In the genomic region with DNA sequence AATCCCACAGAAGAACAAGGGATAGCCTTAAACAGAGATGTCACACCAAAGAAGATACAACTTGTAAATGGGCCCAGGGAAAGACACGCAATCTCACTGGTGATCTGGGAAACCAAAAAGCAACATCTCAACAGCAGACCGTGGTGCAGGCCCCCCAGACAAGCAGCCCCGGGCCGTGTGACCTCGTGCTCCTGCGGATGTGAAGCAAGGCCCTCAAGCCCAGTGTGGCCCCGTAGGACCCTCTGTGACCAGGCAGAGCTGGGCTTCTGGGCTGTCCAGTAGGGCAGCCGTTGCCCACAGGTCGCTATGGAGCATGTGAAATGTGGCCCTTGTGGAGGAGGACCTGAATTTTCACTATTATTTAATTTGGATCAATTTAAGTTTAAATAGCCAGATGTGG, we compare ENCODE assay signal across 29 cellular contexts. TPM values are rescaled to one million over a fixed set of nuclear protein-coding genes. Genes with fewer than 3 reads are reported as not detected.
DNase-seq lines count a peak whose midpoint lies in the region; ATAC-seq and TF ChIP-seq lines count a peak whose summit lies in the region.
"Had no signal": no experiment of that assay in that cellular context is flagged by ENCODE, and none has a peak within 500 bp of the region (broad histone marks: within the 10 kb centered on the region; RNA-seq: fewer than 3 reads in every experiment).

No MANE protein-coding gene starts in this region.

- H3K27me3 ChIP-seq in left ventricle myocardium inferior (ENCODE audit: low read depth): peaks cover 40% of the 10 kb centered on the region
- H3K27me3 ChIP-seq: BLaER1 had no signal

- H3K4me1 ChIP-seq in left ventricle myocardium inferior (no peaks in the 10 kb centered on the region), mucosa of descending colon (ENCODE audit: low read depth) (no peaks in the 10 kb centered on the region)
- H3K4me1 ChIP-seq: A549, BE2C had no signal

- H3K27ac ChIP-seq in left ventricle myocardium inferior (replicated peaks): no peak overlapping the region
- H3K27ac ChIP-seq: 22Rv1, A549, BLaER1 had no signal

- ATAC-seq in Right ventricle myocardium inferior (no peak), mucosa of descending colon (no peak)
- ATAC-seq: GM12878 had no signal

- TF ChIP-seq CTCF in left ventricle myocardium inferior (IDR thresholded peaks at IDR 0.05; ENCODE audit: borderline replicate concordance) (no peak), chondrocyte (IDR thresholded peaks at IDR 0.05) (no peak), mesothelial cell of epicardium (IDR thresholded peaks at IDR 0.05; ENCODE audit: unreplicated experiment) (no peak), mucosa of descending colon (IDR thresholded peaks at IDR 0.05) (no peak)

- H3K27ac Mint-ChIP-seq in chondrocyte (ENCODE audit: unreplicated experiment): no peak overlapping the region
- H3K27ac Mint-ChIP-seq in mesothelial cell of epicardium: peak overlapping the region; percentile 36
- H3K27ac Mint-ChIP-seq: CD14-positive monocyte; CD4-positive, CD25-positive, alpha-beta regulatory T cell; CD8-positive, alpha-beta memory T cell had no signal

- intact Hi-C loops in Right ventricle myocardium inferior (cut with DNase I) (loop anchor here (10.0 kb wide), 1 partner anchor 221 kb away; no protein-coding TSS in a partner anchor), left ventricle myocardium inferior (cut with micrococcal nuclease) (loop anchor here (10.0 kb wide), 1 partner anchor 91 kb away; no protein-coding TSS in a partner anchor), posterior vena cava (cut with DNase I) (no loop called here), mucosa of descending colon (cut with DNase I, micrococcal nuclease) (no loop called here)

- H3K4me3 Mint-ChIP-seq in chondrocyte (ENCODE audit: unreplicated experiment) (no peak overlapping the region), mesothelial cell of epicardium (no peak overlapping the region)
- H3K4me3 Mint-ChIP-seq: CD14-positive monocyte; CD4-positive, alpha-beta memory T cell; CD4-positive, CD25-positive, alpha-beta regulatory T cell; CD8-positive, alpha-beta memory T cell had no signal

- H3K27me3 Mint-ChIP-seq in chondrocyte (ENCODE audit: low read depth) (peaks cover 26% of the 10 kb centered on the region), mesothelial cell of epicardium (ENCODE audit: low read depth) (peaks cover 14% of the 10 kb centered on the region)

- H3K36me3 Mint-ChIP-seq in chondrocyte (ENCODE audit: low read depth): no peaks in the 10 kb centered on the region
- H3K36me3 Mint-ChIP-seq in mesothelial cell of epicardium: no peaks in the 10 kb centered on the region
- H3K36me3 Mint-ChIP-seq: CD14-positive monocyte; CD4-positive, alpha-beta memory T cell; CD4-positive, CD25-positive, alpha-beta regulatory T cell had no signal

- no peak overlapping the region for H3K4me3 ChIP-seq in left ventricle myocardium inferior
- no peak overlapping the region for H3K4me3 ChIP-seq in mucosa of descending colon
- H3K4me3 ChIP-seq: A549, BLaER1, GM12878 had no signal

- DNase-seq in Right ventricle myocardium inferior (ENCODE audit: missing footprints) (peak; percentile 37), left ventricle myocardium inferior (no peak), chondrocyte (ENCODE audit: low spot score) (peak; percentile 88), mesothelial cell of epicardium (ENCODE audit: low spot score in 2 of 2, unreplicated experiment in 2 of 2) (no peak), posterior vena cava (ENCODE audit: low spot score) (peak; percentile 76), mucosa of descending colon (no peak), NCI-H2171 treated with DMSO at 0.1 percent for 48 hours (lab: John Stamatoyannopoulos, UW) (no peak), glomerular visceral epithelial cell (ENCODE audit: extremely low spot score) (no peak)
- DNase-seq: AML-193; BE2C; C1 segment of cervical spinal cord; CD4-positive, alpha-beta memory T cell; CD4-positive, CD25-positive, alpha-beta regulatory T cell; CD8-positive, alpha-beta memory T cell; COR-L47; DMS 273 treated with DMSO at 0.1 percent for 48 hours; DMS153; DMS79; DND-41; EL; GDM1 had no signal

- H3K9me3 ChIP-seq in left ventricle myocardium inferior (replicated peaks): no peaks in the 10 kb centered on the region
- no peaks in the 10 kb centered on the region for H3K9me3 ChIP-seq in mucosa of descending colon
- H3K9me3 ChIP-seq: A549, BE2C had no signal

- H3K36me3 ChIP-seq in left ventricle myocardium inferior: no peaks in the 10 kb centered on the region
- no peaks in the 10 kb centered on the region for H3K36me3 ChIP-seq in mucosa of descending colon (ENCODE audit: low read depth)
- H3K36me3 ChIP-seq: BE2C, BLaER1 had no signal

- H3K4me1 Mint-ChIP-seq in chondrocyte (ENCODE audit: low read depth): no peaks in the 10 kb centered on the region
- H3K4me1 Mint-ChIP-seq in mesothelial cell of epicardium: peaks cover 17% of the 10 kb centered on the region
- H3K4me1 Mint-ChIP-seq: CD8-positive, alpha-beta memory T cell had no signal

- H3K9me3 Mint-ChIP-seq in chondrocyte (ENCODE audit: low read depth) (peaks cover 7% of the 10 kb centered on the region), mesothelial cell of epicardium (no peaks in the 10 kb centered on the region)

RNA-seq across cellular contexts. Expression of gene TMEM52, which starts 34.9 kb away (rescaled TPM):
- 1.2 TPM for total RNA-seq in Right ventricle myocardium inferior
- 0.47 TPM for total RNA-seq in left ventricle myocardium inferior
- 0.67 to 0.90 TPM (median 0.68 TPM) in 3 replicates for total RNA-seq in chondrocyte
- 2.1 to 2.8 TPM (median 2.5 TPM) in 3 replicates for total RNA-seq in mesothelial cell of epicardium
- not detected for total RNA-seq in posterior vena cava
- 1 to 10 TPM; 1.8 to 4.0 (median 3.0) TPM for total RNA-seq in mucosa of descending colon
- total RNA-seq: A172 had no signal

RNA-seq across cellular contexts. Expression of gene CALML6, which starts 39.0 kb away (rescaled TPM):
- total RNA-seq in Right ventricle myocardium inferior: not detected
- total RNA-seq in left ventricle myocardium inferior: not detected
- total RNA-seq in chondrocyte: 2.1 to 2.3 TPM (median 2.1 TPM) in 3 replicates
- total RNA-seq in mesothelial cell of epicardium: 1.6 to 2.7 TPM (median 1.9 TPM) in 3 replicates
- under 1 TPM in 1 of 2 donors, not detected in 1; 0.37 TPM for total RNA-seq in posterior vena cava
- 1 to 10 TPM in 1 of 3 donors, under 1 TPM in 2; 0.32 to 1.2 (median 0.43) TPM for total RNA-seq in mucosa of descending colon
- total RNA-seq: A172; CD4-positive, CD25-positive, alpha-beta regulatory T cell; G401 had no signal

RNA-seq across cellular contexts. Expression of gene CFAP74, which starts 49.6 kb away (rescaled TPM):
- total RNA-seq in Right ventricle myocardium inferior (not detected), left ventricle myocardium inferior (not detected), chondrocyte (not detected in 3 replicates), mesothelial cell of epicardium (0.16 to 0.42 TPM (median 0.18 TPM) in 3 replicates), posterior vena cava (not detected), mucosa of descending colon (under 1 TPM in 2 of 3 donors, not detected in 1; 0.06 to 0.13 TPM)
- total RNA-seq: A172; CD4-positive, alpha-beta memory T cell; CD4-positive, CD25-positive, alpha-beta regulatory T cell; CD8-positive, alpha-beta memory T cell; Daoy; G401; GM12878 had no signal

Comparison
In these comparisons a context has a peak if more than half of its experiments do, and no peak if none do; other contexts are left out.
1. DNase-seq: peak in Right ventricle myocardium inferior (single experiment), chondrocyte (single experiment) and posterior vena cava (single experiment); none in left ventricle myocardium inferior (single experiment), mesothelial cell of epicardium (0 of 2), mucosa of descending colon (0 of 3), NCI-H2171 treated with DMSO at 0.1 percent for 48 hours (single experiment) and glomerular visceral epithelial cell (single experiment).
2. intact Hi-C loops: an anchor here in Right ventricle myocardium inferior (10.0 kb wide) and left ventricle myocardium inferior (10.0 kb wide); none called in posterior vena cava and mucosa of descending colon.